ENCODE assay signal across 8 cellular contexts in genomic region chr1:146257992-146258552, GRCh38. TPM values are rescaled to one million over a fixed set of nuclear protein-coding genes. Genes with fewer than 3 reads are reported as not detected.
DNase-seq lines count a peak whose midpoint lies in the region; ATAC-seq, FAIRE-seq and TF ChIP-seq lines count a peak whose summit lies in the region.
"Not testable (repeated sequence)": the region's sequence is repeated elsewhere in the genome, so short reads cannot be mapped to it uniquely, and the experiment has no call there.

No MANE protein-coding gene starts in this region.

- WGBS in body of pancreas, 2 donors: no CpG with 5 or more reads among the region's 1 CpG
- no CpG with 5 or more reads among the region's 1 CpG for WGBS in right lobe of liver (ENCODE audit: insufficient coverage, low coverage, low lambda C conversion rate, missing lambda C conversion rate)
- no CpG with 5 or more reads among the region's 1 CpG for WGBS in pancreas, 2 donors

- FAIRE-seq in pancreas (lab: Jason Lieb, UNC): not testable (repeated sequence)

- H3K9ac ChIP-seq in PC-3 (ENCODE audit: low read length): not testable (repeated sequence)

- CTCF ChIA-PET in PC-3 (lab: Charles Lee): not testable (repeated sequence)

- H3K9me2 ChIP-seq in PC-3 (replicated peaks; ENCODE audit: low read length): not testable (repeated sequence)

- POLR2A ChIA-PET in PC-3 (lab: Charles Lee; ENCODE audit: unreplicated experiment): not testable (repeated sequence)

- TF ChIP-seq POLR2A in body of pancreas (IDR thresholded peaks at IDR 0.05); right lobe of liver (IDR thresholded peaks at IDR 0.05): not testable (repeated sequence)

- not testable (repeated sequence) for H3K4me3 ChIP-seq in PC-3 (ENCODE audit: low read length); RWPE2 (ENCODE audit: severe bottlenecking); body of pancreas; right lobe of liver; mucosa of descending colon; pancreas

- H3K4me2 ChIP-seq in PC-3 (ENCODE audit: low read length): not testable (repeated sequence)

- not testable (repeated sequence) for H3K27me3 ChIP-seq in PC-3 (ENCODE audit: low read length); RWPE2 (ENCODE audit: insufficient read depth, poor library complexity, severe bottlenecking); body of pancreas; right lobe of liver; pancreas

- not testable (repeated sequence) for H3K36me3 ChIP-seq in PC-3 (ENCODE audit: low read depth, low read length); RWPE2 (ENCODE audit: low read depth); body of pancreas (replicated peaks in 1 of 2; ENCODE audit: insufficient read depth in 1 of 2, low read depth in 2 of 2); right lobe of liver; mucosa of descending colon (ENCODE audit: low read depth); pancreas

- not testable (repeated sequence) for H3K9me3 ChIP-seq in PC-3 (ENCODE audit: low read length); RWPE2 (ENCODE audit: severe bottlenecking); body of pancreas; right lobe of liver; mucosa of descending colon; pancreas

- not testable (repeated sequence) for TF ChIP-seq CTCF in PC-3 (conservative IDR thresholded peaks at IDR 0.05; ENCODE audit: low read depth, low read length); RWPE2 (IDR thresholded peaks at IDR 0.05; ENCODE audit: poor library complexity, severe bottlenecking); body of pancreas (IDR thresholded peaks at IDR 0.05); right lobe of liver (IDR thresholded peaks at IDR 0.05); mucosa of descending colon (IDR thresholded peaks at IDR 0.05); pancreas (IDR thresholded peaks at IDR 0.05)

- H2AFZ ChIP-seq in PC-3 (ENCODE audit: low read length): not testable (repeated sequence)

- not testable (repeated sequence) for H4K20me1 ChIP-seq in PC-3 (ENCODE audit: low read length)

- not testable (repeated sequence) for H3K79me2 ChIP-seq in PC-3 (ENCODE audit: low read length)

- not testable (repeated sequence) for BruUV-seq in PC-3 (replicated peaks; lab: Mats Ljungman, UMichigan)

- not testable (repeated sequence) for H3K4me1 ChIP-seq in PC-3 (ENCODE audit: insufficient read depth, low read length); RWPE2 (ENCODE audit: insufficient read depth, poor library complexity, severe bottlenecking); body of pancreas; right lobe of liver; mucosa of descending colon (ENCODE audit: low read depth); pancreas

- intact Hi-C loops in PC-3 (cut with micrococcal nuclease); body of pancreas (cut with DNase I); left colon (cut with DNase I, micrococcal nuclease); right lobe of liver (cut with DNase I); mucosa of descending colon (cut with DNase I, micrococcal nuclease); pancreas (cut with DNase I): not testable (repeated sequence)

- peak; percentile 86 for ATAC-seq in PC-3
- ATAC-seq in RWPE2 (ENCODE audit: low read depth): peak; percentile 56; the same call in 2 of the 3 replicates
- peak; percentile 66 for ATAC-seq in body of pancreas
- peak; percentile 69 for ATAC-seq in left colon
- peak; percentile 50 for ATAC-seq in left lobe of liver
- peak in 3 of 4 donors; percentile 17 to 82 (median 61) for ATAC-seq in right lobe of liver
- ATAC-seq in mucosa of descending colon: peak; percentile 79
- peak; percentile 35 to 77 (median 74) for ATAC-seq in pancreas

- H3F3A ChIP-seq in PC-3 (ENCODE audit: low read length, unreplicated experiment): not testable (repeated sequence)

- H3K27ac ChIP-seq in PC-3 (ENCODE audit: low read length); RWPE2 (ENCODE audit: poor library complexity, severe bottlenecking); body of pancreas; right lobe of liver; pancreas: not testable (repeated sequence)

- DNase-seq in PC-3; RWPE2 (ENCODE audit: low spot score); body of pancreas; left colon; left lobe of liver (ENCODE audit: low spot score); right lobe of liver; mucosa of descending colon; pancreas: not testable (repeated sequence)

RNA-seq across cellular contexts. Expression of gene NOTCH2NLA, which starts 29.3 kb away (rescaled TPM):
- 69.6 and 93.9 TPM in 2 replicates for total RNA-seq in PC-3 (2014; rRNA removed)
- total RNA-seq in body of pancreas: 10 to 100 TPM; 50.8 to 55.5 TPM
- total RNA-seq in left colon: 10 to 100 TPM; 32.4 to 36.1 TPM
- total RNA-seq in left lobe of liver: 23.5 TPM
- 10 to 100 TPM; 18.5 to 29.2 (median 23.1) TPM for total RNA-seq in right lobe of liver
- 10 to 100 TPM; 35.6 to 42.0 (median 41.5) TPM for total RNA-seq in mucosa of descending colon
- 10 to 100 TPM; 12.6 to 30.9 (median 23.2) TPM for total RNA-seq in pancreas
- 10 to 100 TPM in 1 of 2 donors, 1 to 10 TPM in 1; 7.2 to 17.0 TPM for polyA plus RNA-seq in pancreas
